In the genomic region with DNA sequence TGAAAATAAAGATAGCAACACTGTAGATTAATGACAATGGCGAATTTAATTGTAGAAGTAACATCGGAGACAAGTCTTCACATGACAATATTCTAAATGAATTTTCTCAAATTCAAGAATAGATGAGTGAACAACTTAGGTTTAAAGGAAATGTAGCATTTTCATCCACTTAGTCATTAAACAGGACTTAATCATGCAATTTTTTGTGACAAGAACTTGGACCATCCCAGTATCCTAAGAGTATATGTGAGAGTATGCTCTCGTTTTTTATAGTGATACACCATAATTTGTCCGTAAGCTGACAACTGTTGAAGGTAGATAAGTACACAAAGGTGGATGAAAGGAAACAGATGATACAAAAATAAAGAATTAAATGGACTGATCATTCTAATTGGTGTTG, we compare ENCODE assay signal across 19 cellular contexts.
DNase-seq lines count a peak whose midpoint lies in the region; ATAC-seq and TF ChIP-seq lines count a peak whose summit lies in the region.
"Had no signal": no experiment of that assay in that cellular context is flagged by ENCODE, and none has a peak within 500 bp of the region (broad histone marks: within the 10 kb centered on the region; RNA-seq: fewer than 3 reads in every experiment).

No MANE protein-coding gene starts in this region.

- peak; percentile 69 for ATAC-seq in SK-N-SH treated with all-trans-retinoic acid at 6 μM for 48 hours
- ATAC-seq: CD8-positive, alpha-beta T cell had no signal

- H3K36me3 ChIP-seq in skeletal muscle satellite cell (ENCODE audit: insufficient read depth, low read length): no peaks in the 10 kb centered on the region
- H3K36me3 ChIP-seq in effector memory CD4-positive, alpha-beta T cell (ENCODE audit: control insufficient read depth, insufficient read depth, low read length): no peaks in the 10 kb centered on the region
- H3K36me3 ChIP-seq: gastroesophageal sphincter, tibial artery had no signal

- DNase-seq in HCEC 1CT (peak; percentile 67), fibroblast of the aortic adventitia (ENCODE audit: low read depth) (peak; percentile 52), GF-D8 (lab: John Stamatoyannopoulos, UW) (no peak)
- DNase-seq in effector CD8-positive, alpha-beta T cell (lab: John Stamatoyannopoulos, UW): no peak
- no peak for DNase-seq in effector memory CD4-positive, alpha-beta T cell
- DNase-seq: activated CD4-positive, alpha-beta T cell treated with anti-CD3 and anti-CD28 coated beads for 1 hour; activated T-cell treated with anti-CD3 and anti-CD28 coated beads, Interleukin-2, amount 50 U/mL, for 24 hours; CD8-positive, alpha-beta T cell; DND-41; kidney; NCI-H1694 treated with DMSO at 0.1 percent for 48 hours; NCI-H69; occipital lobe; Right ventricle myocardium superior; tibial artery had no signal

- no peaks in the 10 kb centered on the region for H3K9me3 ChIP-seq in skeletal muscle satellite cell (replicated peaks; ENCODE audit: low read length)
- H3K9me3 ChIP-seq in effector memory CD4-positive, alpha-beta T cell (ENCODE audit: control insufficient read depth, low read length): no peaks in the 10 kb centered on the region
- H3K9me3 ChIP-seq: gastroesophageal sphincter, tibial artery had no signal

- H3K27ac ChIP-seq in effector memory CD4-positive, alpha-beta T cell (ENCODE audit: insufficient read depth, low read length, poor library complexity, severe bottlenecking): no peak overlapping the region

- H3K4me2 ChIP-seq in skeletal muscle satellite cell (ENCODE audit: low read length): peak overlapping the region; percentile 41

- no peak overlapping the region for H3K9ac ChIP-seq in skeletal muscle satellite cell (ENCODE audit: low read depth, low read length)

- no peak for TF ChIP-seq CTCF in fibroblast of the aortic adventitia (IDR thresholded peaks at IDR 0.05; ENCODE audit: insufficient read depth, low read length)

- no peaks in the 10 kb centered on the region for H3K27me3 ChIP-seq in skeletal muscle satellite cell (ENCODE audit: control insufficient read depth, insufficient read depth, low read length)
- no peaks in the 10 kb centered on the region for H3K27me3 ChIP-seq in effector memory CD4-positive, alpha-beta T cell (replicated peaks; ENCODE audit: control insufficient read depth, insufficient read depth, low read length, poor library complexity, severe bottlenecking)
- H3K27me3 ChIP-seq: gastroesophageal sphincter, tibial artery had no signal

- H3K4me3 ChIP-seq in fibroblast of the aortic adventitia (ENCODE audit: low read depth, low read length): no peak overlapping the region
- no peak overlapping the region for H3K4me3 ChIP-seq in skeletal muscle satellite cell (ENCODE audit: low read length)
- H3K4me3 ChIP-seq in effector memory CD4-positive, alpha-beta T cell (ENCODE audit: insufficient read depth, low read depth, low read length, poor library complexity, severe bottlenecking): no peak overlapping the region
- H3K4me3 ChIP-seq: gastroesophageal sphincter, lung, tibial artery had no signal

- peaks cover 19% of the 10 kb centered on the region for H3K4me1 ChIP-seq in skeletal muscle satellite cell (ENCODE audit: control insufficient read depth, insufficient read depth, low read length)
- H3K4me1 ChIP-seq in effector memory CD4-positive, alpha-beta T cell (ENCODE audit: control insufficient read depth, insufficient read depth, low read length, poor library complexity, severe bottlenecking): peaks cover 2% of the 10 kb centered on the region

TF ChIP-seq in SK-N-SH treated with all-trans-retinoic acid at 6 μM for 48 hours, 23 proteins besides CTCF, POLR2A, EP300 and RAD21:
- 0 out of 2 replicates have a peak, but pooled peaks have one; percentile 19 for TF ChIP-seq TOX (CRISPR knock-in tag; IDR thresholded peaks at IDR 0.05; ENCODE audit: borderline replicate concordance)
- no peak for TF ChIP-seq ARNTL (CRISPR knock-in tag; IDR thresholded peaks at IDR 0.05; ENCODE audit: borderline replicate concordance, low read depth)
- TF ChIP-seq SNAI2 (CRISPR knock-in tag; IDR thresholded peaks at IDR 0.05): no peak

Comparison
In these comparisons a context has a peak if more than half of its experiments do, and no peak if none do; other contexts are left out.
1. DNase-seq: peak in HCEC 1CT (single experiment) and fibroblast of the aortic adventitia (single experiment); none in GF-D8 (single experiment), effector CD8-positive, alpha-beta T cell (single experiment) and effector memory CD4-positive, alpha-beta T cell (0 of 3).